ENCODE assay signal across 14 cellular contexts in the genomic region with DNA sequence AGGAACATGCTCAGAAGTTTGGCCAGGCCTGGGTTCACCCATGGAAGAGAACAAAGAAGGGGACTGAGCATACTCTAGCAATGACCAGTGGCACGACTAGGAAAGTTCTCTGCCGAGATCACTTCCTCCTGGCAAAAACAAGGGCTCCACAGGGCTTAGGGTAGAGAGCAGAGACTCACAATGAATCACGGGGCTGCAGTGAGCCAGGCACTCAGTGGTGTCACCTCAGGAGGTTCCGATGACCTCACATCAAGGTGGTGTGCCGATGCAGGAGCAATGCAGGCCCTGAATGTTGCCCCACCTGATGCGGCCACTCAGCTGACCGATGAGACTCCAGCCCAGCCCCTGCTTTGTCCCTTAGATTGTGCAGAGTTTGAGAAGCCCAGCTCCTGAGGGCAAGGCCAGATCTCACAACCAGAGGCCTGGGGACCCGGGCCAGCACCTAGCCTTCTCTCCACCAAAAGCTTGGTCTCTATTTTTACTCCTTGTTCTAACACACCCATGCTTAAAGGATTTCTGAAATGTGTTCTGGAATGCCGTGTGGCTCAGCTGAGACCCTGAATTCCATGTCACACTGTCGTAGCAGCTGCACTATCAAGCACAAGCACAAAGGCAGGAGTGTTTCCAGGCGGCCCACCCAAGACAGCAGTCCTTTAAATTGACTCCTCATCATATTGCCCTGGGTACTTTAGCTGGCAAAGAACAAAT.
A peak's percentile ranks its signal among the peaks of the same experiment; 100 is the strongest.
DNase-seq lines count a peak whose midpoint lies in the region; ATAC-seq and TF ChIP-seq lines count a peak whose summit lies in the region.
"Had no signal": no experiment of that assay in that cellular context is flagged by ENCODE, and none has a peak within 500 bp of the region (broad histone marks: within the 10 kb centered on the region; RNA-seq: fewer than 3 reads in every experiment).

No MANE protein-coding gene starts in this region.

- no peaks in the 10 kb centered on the region for H3K27me3 Mint-ChIP-seq in H9 (ENCODE audit: low read depth)
- H3K27me3 Mint-ChIP-seq: stimulated activated naive B cell treated with anti-CD40 and anti-IgM and Interleukin-4, amounts not matched to agents 10 μg/mL and 1 μg/mL and 100 μg/mL, for 72 hours had no signal

- H4K20me1 ChIP-seq in H9 (ENCODE audit: control insufficient read depth, insufficient read depth, insufficient read length) = no peaks in the 10 kb centered on the region

- no peaks in the 10 kb centered on the region for H3K23me2 ChIP-seq in H9 (ENCODE audit: insufficient read length, low read depth, low read length, poor library complexity, severe bottlenecking)

- H3K23ac ChIP-seq in H9 (ENCODE audit: insufficient read length, low read depth, low read length) = no peak overlapping the region

- H3K4me1 ChIP-seq in H9 (ENCODE audit: insufficient read depth, low read length) (peaks cover 4% of the 10 kb centered on the region; the same call in 1 of the 2 replicates), gastrocnemius medialis (peaks cover 63 to 64% of the 10 kb centered on the region in 2 donors)

- H3K27me3 ChIP-seq in H9 (ENCODE audit: insufficient read depth, low read length) (no peaks in the 10 kb centered on the region), gastrocnemius medialis (no peaks in the 10 kb centered on the region), H7 (ENCODE audit: control insufficient read depth, insufficient read depth, low read length) (no peaks in the 10 kb centered on the region)

- H3K18ac ChIP-seq in H9 (ENCODE audit: insufficient read length, low read depth, low read length) = no peak overlapping the region

- no peak overlapping the region for H3T11ph ChIP-seq in H9 (ENCODE audit: low read length)

- in situ Hi-C loops in gastrocnemius medialis (cut with MboI; ENCODE audit: low sequenced_read_pairs in 4 of 4) = no loop called here

- no peak overlapping the region for H3K4me3 Mint-ChIP-seq in H9
- H3K4me3 Mint-ChIP-seq: activated naive CD4-positive, alpha-beta T cell treated with anti-CD3 and anti-CD28 coated beads for 36 hours; stimulated activated naive B cell treated with anti-CD40 and anti-IgM and Interleukin-4, amounts not matched to agents 10 μg/mL and 1 μg/mL and 100 μg/mL, for 72 hours had no signal

- no peak overlapping the region for H2BK12ac ChIP-seq in H9 (ENCODE audit: insufficient read length, low read depth, low read length)

- H3K9me3 Mint-ChIP-seq in H9 = no peaks in the 10 kb centered on the region
- H3K9me3 Mint-ChIP-seq: activated naive CD4-positive, alpha-beta T cell treated with anti-CD3 and anti-CD28 coated beads for 36 hours; stimulated activated naive B cell treated with anti-CD40 and anti-IgM and Interleukin-4, amounts not matched to agents 10 μg/mL and 1 μg/mL and 100 μg/mL, for 72 hours had no signal

- H4K8ac ChIP-seq in H9 (replicated peaks; ENCODE audit: insufficient read length, low read depth, low read length) = no peak overlapping the region

- 0 out of 2 replicates have a peak overlapping the region, but pooled peaks have one; percentile 67 for H3K14ac ChIP-seq in H9 (ENCODE audit: insufficient read depth, low read length)

- no peak for TF ChIP-seq POLR2A in gastrocnemius medialis (IDR thresholded peaks at IDR 0.05)

- H3K4me3 ChIP-seq in gastrocnemius medialis = no peak overlapping the region
- H3K4me3 ChIP-seq in H7 (ENCODE audit: insufficient read depth, low read depth, low read length) = no peak overlapping the region

- no peak overlapping the region for H4K5ac ChIP-seq in H9 (ENCODE audit: insufficient read length, low read depth, low read length)

- H3K36me3 Mint-ChIP-seq in H9 (ENCODE audit: insufficient read depth in 1 of 3, low read depth in 3 of 3) = no peaks in the 10 kb centered on the region
- H3K36me3 Mint-ChIP-seq: stimulated activated naive B cell treated with anti-CD40 and anti-IgM and Interleukin-4, amounts not matched to agents 10 μg/mL and 1 μg/mL and 100 μg/mL, for 72 hours had no signal

- no peak overlapping the region for H2BK15ac ChIP-seq in H9 (ENCODE audit: low read depth, low read length)

- no peak overlapping the region for H3K4ac ChIP-seq in H9 (ENCODE audit: low read depth, low read length)

- H3K56ac ChIP-seq in H9 (ENCODE audit: insufficient read length, low read depth, low read length) = no peak overlapping the region

- TF ChIP-seq CTCF in H9 (conservative IDR thresholded peaks at IDR 0.05) (no peak), gastrocnemius medialis (IDR thresholded peaks at IDR 0.05 in 4 of 5, conservative IDR thresholded peaks at IDR 0.05 in 1 of 5) (no peak)

- no peak overlapping the region for H2AFZ ChIP-seq in H9 (ENCODE audit: low read length)

- WGBS in H9 (ENCODE audit: extremely low coverage, insufficient read length, low lambda C conversion rate) = no CpG with 5 or more reads among the region's 11 CpGs

- ATAC-seq in left lobe of liver (peak; percentile 29), gastrocnemius medialis (peak; percentile 80 to 87), HG02938 (IDR thresholded peaks at IDR 0.05; ENCODE audit: unreplicated experiment) (no peak), HG02678 (IDR thresholded peaks at IDR 0.05; ENCODE audit: unreplicated experiment) (no peak)
- ATAC-seq: stimulated activated naive B cell treated with anti-CD40 and anti-IgM and Interleukin-4, amounts not matched to agents 10 μg/mL and 1 μg/mL and 100 μg/mL, for 72 hours had no signal

- intact Hi-C loops in gastrocnemius medialis (cut with DNase I; ENCODE audit: low total_unique reads) = no loop called here

- no peak overlapping the region for H2BK120ac ChIP-seq in H9 (ENCODE audit: low read depth, low read length, poor library complexity, severe bottlenecking)

- H3K79me2 ChIP-seq in H9 (ENCODE audit: insufficient read depth, low read length) = peaks cover 6% of the 10 kb centered on the region; the same call in 1 of the 2 replicates

- no peak for DNase-seq in H9
- DNase-seq in cerebellar cortex (ENCODE audit: low spot score) = peak; percentile 53
- no peak for DNase-seq in left lobe of liver (ENCODE audit: low spot score)
- DNase-seq in gastrocnemius medialis = peak; percentile 58 to 61
- DNase-seq in H7 = no peak
- DNase-seq in COLO668 (lab: John Stamatoyannopoulos, UW; ENCODE audit: unreplicated experiment) = no peak
- DNase-seq: activated CD8-positive, alpha-beta memory T cell treated with anti-CD3 and anti-CD28 coated beads for 24 hours; activated naive CD4-positive, alpha-beta T cell treated with anti-CD3 and anti-CD28 coated beads for 36 hours; NCI-H1092; NCI-H524; SHP77 treated with DMSO at 0.1 percent for 48 hours; stimulated activated naive B cell treated with anti-CD40 and anti-IgM and Interleukin-4, amounts not matched to agents 10 μg/mL and 1 μg/mL and 100 μg/mL, for 72 hours had no signal

- no peaks in the 10 kb centered on the region for H3K9me3 ChIP-seq in H9 (ENCODE audit: control insufficient read depth, low read depth, low read length)
- no peaks in the 10 kb centered on the region for H3K9me3 ChIP-seq in gastrocnemius medialis

- H3K79me1 ChIP-seq in H9 (ENCODE audit: insufficient read depth, low read depth, low read length, poor library complexity, severe bottlenecking) = peaks cover 4% of the 10 kb centered on the region

- H3K27ac Mint-ChIP-seq in H9 = peak overlapping the region in 2 of 3 experiments; percentile 19 to 82; a peak in 2 of 7 replicates
- H3K27ac Mint-ChIP-seq: activated naive CD4-positive, alpha-beta T cell treated with anti-CD3 and anti-CD28 coated beads for 36 hours; stimulated activated naive B cell treated with anti-CD40 and anti-IgM and Interleukin-4, amounts not matched to agents 10 μg/mL and 1 μg/mL and 100 μg/mL, for 72 hours had no signal

- H2BK5ac ChIP-seq in H9 (ENCODE audit: insufficient read length, low read length) = no peak overlapping the region

- H2BK20ac ChIP-seq in H9 (ENCODE audit: low read depth, low read length, poor library complexity, severe bottlenecking) = no peak overlapping the region

- H3K27ac ChIP-seq in H9 (ENCODE audit: insufficient read length, low read depth, low read length) (no peak overlapping the region), gastrocnemius medialis (peak overlapping the region; percentile 70 to 86 (median 73))

- H3K4me2 ChIP-seq in H9 (ENCODE audit: insufficient read depth, insufficient read length, low read length) = no peak overlapping the region

- H4K91ac ChIP-seq in H9 (ENCODE audit: insufficient read length, low read depth, low read length) = no peak overlapping the region

- peaks cover 26 to 31% of the 10 kb centered on the region in 2 experiments for H3K4me1 Mint-ChIP-seq in H9
- H3K4me1 Mint-ChIP-seq: stimulated activated naive B cell treated with anti-CD40 and anti-IgM and Interleukin-4, amounts not matched to agents 10 μg/mL and 1 μg/mL and 100 μg/mL, for 72 hours had no signal

- H2AK5ac ChIP-seq in H9 (ENCODE audit: insufficient read length, low read length) = no peak overlapping the region

- no peak overlapping the region for H3K9ac ChIP-seq in H9 (ENCODE audit: extremely low read depth, insufficient read length, low read length)

- H3K36me3 ChIP-seq in gastrocnemius medialis (no peaks in the 10 kb centered on the region), H7 (replicated peaks; ENCODE audit: control insufficient read depth, insufficient read depth, low read length) (no peaks in the 10 kb centered on the region)

Comparison
In these comparisons a context has a peak if more than half of its experiments do, and no peak if none do; other contexts are left out.
1. DNase-seq: peak in cerebellar cortex (single experiment) and gastrocnemius medialis (2 of 2); none in H9 (single experiment), left lobe of liver (single experiment), H7 (single experiment) and COLO668 (single experiment).
2. ATAC-seq: peak in left lobe of liver (single experiment) and gastrocnemius medialis (2 of 2); none in HG02938 (single experiment) and HG02678 (single experiment).